In genomic region chr18:25231327-25231691, GRCh38 we compare ENCODE assay signal across 12 cellular contexts.
A peak's percentile ranks its signal among the peaks of the same experiment; 100 is the strongest.
DNase-seq lines count a peak whose midpoint lies in the region; ATAC-seq and TF ChIP-seq lines count a peak whose summit lies in the region.
"Had no signal": no experiment of that assay in that cellular context is flagged by ENCODE, and none has a peak within 500 bp of the region (broad histone marks: within the 10 kb centered on the region; RNA-seq: fewer than 3 reads in every experiment).

No MANE protein-coding gene starts in this region.

- peak; percentile 39 for ATAC-seq in gastroesophageal sphincter
- ATAC-seq in HG02852 (IDR thresholded peaks at IDR 0.05; ENCODE audit: unreplicated experiment), result no peak

- H3K27me3 ChIP-seq in Peyer's patch (no peaks in the 10 kb centered on the region), gastroesophageal sphincter (no peaks in the 10 kb centered on the region), rectal smooth muscle tissue (ENCODE audit: control insufficient read depth, insufficient read depth, low read length) (no peaks in the 10 kb centered on the region)
- H3K27me3 ChIP-seq: BLaER1 had no signal

- DNase-seq in DMS 273 treated with DMSO at 0.1 percent for 48 hours (lab: John Stamatoyannopoulos, UW), result peak; percentile 87
- no peak for DNase-seq in Peyer's patch
- no peak for DNase-seq in stimulated activated CD4-positive, alpha-beta T cell treated with anti-CD3 and anti-CD28 coated beads, Interleukin-1b, Interleukin-23, amount 100 ng/mL, for 48 hours
- no peak for DNase-seq in activated CD4-positive, CD25-positive, alpha-beta regulatory T cell (lab: John Stamatoyannopoulos, UW)
- DNase-seq in DMS153 treated with DMSO at 0.1 percent for 48 hours (lab: John Stamatoyannopoulos, UW; ENCODE audit: unreplicated experiment), result no peak
- DNase-seq: activated CD4-positive, alpha-beta T cell treated with anti-CD3 and anti-CD28 coated beads, Interleukin-2, amount 50 U/mL, for 4 hours; activated naive CD8-positive, alpha-beta T cell treated with anti-CD3 and anti-CD28 coated beads for 36 hours had no signal

- H3K36me3 ChIP-seq in Peyer's patch (no peaks in the 10 kb centered on the region), gastroesophageal sphincter (peaks cover 0 to 8% of the 10 kb centered on the region in 2 donors), rectal smooth muscle tissue (ENCODE audit: control insufficient read depth, insufficient read depth, low read length) (no peaks in the 10 kb centered on the region)
- H3K36me3 ChIP-seq: BLaER1 had no signal

- TF ChIP-seq POLR2A in Peyer's patch (IDR thresholded peaks at IDR 0.05) (no peak), gastroesophageal sphincter (IDR thresholded peaks at IDR 0.05) (no peak)

- H3K9me3 ChIP-seq in Peyer's patch (no peaks in the 10 kb centered on the region), gastroesophageal sphincter (no peaks in the 10 kb centered on the region)
- H3K9me3 ChIP-seq: BLaER1 had no signal

- 38 to 100% methylated on average over 1 to 5 of the region's 5 CpGs for WGBS in gastroesophageal sphincter (ENCODE audit: low coverage in 1 of 2), 2 donors

- H3K27ac ChIP-seq in Peyer's patch, result peak overlapping the region in 3 of 4 donors; percentile 13 to 55 (median 27)
- peak overlapping the region in 3 of 4 donors; percentile 61 to 69 (median 65) for H3K27ac ChIP-seq in gastroesophageal sphincter
- peak overlapping the region; percentile 53 for H3K27ac ChIP-seq in rectal smooth muscle tissue (ENCODE audit: low read depth, low read length)
- H3K27ac ChIP-seq: BLaER1, epithelial cell of prostate had no signal

- H3K4me1 ChIP-seq in Peyer's patch (no peaks in the 10 kb centered on the region), gastroesophageal sphincter (peaks cover 0 to 35% (median 15%) of the 10 kb centered on the region in 3 donors), rectal smooth muscle tissue (ENCODE audit: control insufficient read depth, insufficient read depth, low read length) (peaks cover 4% of the 10 kb centered on the region)
- H3K4me1 ChIP-seq: BLaER1 had no signal

- TF ChIP-seq EP300 in gastroesophageal sphincter (IDR thresholded peaks at IDR 0.05), result no peak

- no peak overlapping the region for H3K9ac ChIP-seq in rectal smooth muscle tissue (ENCODE audit: low read length)
- H3K9ac ChIP-seq: BLaER1 had no signal

- H3K4me3 ChIP-seq in Peyer's patch (no peak overlapping the region), gastroesophageal sphincter (no peak overlapping the region), rectal smooth muscle tissue (ENCODE audit: low read length) (no peak overlapping the region)
- H3K4me3 ChIP-seq: BLaER1 had no signal

- TF ChIP-seq CTCF in Peyer's patch (IDR thresholded peaks at IDR 0.05) (no peak), gastroesophageal sphincter (IDR thresholded peaks at IDR 0.05) (no peak)
